In the genomic region with DNA sequence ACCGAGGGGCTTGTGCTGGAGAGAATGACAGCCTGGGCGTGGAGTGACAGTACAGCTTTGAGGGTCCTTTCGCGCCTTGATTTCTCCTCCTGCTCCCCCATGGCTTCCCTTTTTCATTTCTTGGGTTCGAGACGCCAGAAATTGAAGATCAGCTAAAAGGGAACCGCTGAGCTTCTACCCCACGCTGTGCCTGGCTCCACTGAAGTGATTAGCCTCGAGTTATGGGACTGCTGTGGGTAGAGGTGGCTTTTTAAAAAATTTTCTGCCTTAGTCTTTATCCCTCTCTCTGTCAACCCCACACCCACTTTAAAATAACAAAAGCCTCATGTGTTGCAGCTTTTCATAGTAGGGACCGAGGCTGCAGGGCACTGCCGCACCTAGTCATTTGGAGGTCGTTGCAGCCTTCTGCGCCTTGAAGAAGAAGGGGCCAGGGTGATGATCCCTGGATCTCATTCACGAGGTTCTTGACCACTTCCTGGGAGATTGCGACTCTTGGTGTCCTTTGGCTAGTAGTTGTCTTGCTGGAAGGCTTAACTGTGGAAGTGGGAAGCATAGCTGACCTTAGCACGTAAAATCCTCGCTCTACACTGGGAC, we compare ENCODE assay signal across 8 cellular contexts. TPM values are rescaled to one million over a fixed set of nuclear protein-coding genes. Genes with fewer than 3 reads are reported as not detected.
DNase-seq lines count a peak whose midpoint lies in the region; ATAC-seq and TF ChIP-seq lines count a peak whose summit lies in the region.

No MANE protein-coding gene starts in this region.

- H3K9me3 ChIP-seq in adrenal gland (replicated peaks in 1 of 3), result no peaks in the 10 kb centered on the region
- H3K9me3 ChIP-seq in iPS-18a (ENCODE audit: control insufficient read depth, low read depth, low read length), result no peaks in the 10 kb centered on the region
- no peaks in the 10 kb centered on the region for H3K9me3 ChIP-seq in skeletal muscle tissue (ENCODE audit: control insufficient read depth in 3 of 3, low read length in 3 of 3)

- no peaks in the 10 kb centered on the region for H3K36me3 ChIP-seq in adrenal gland (replicated peaks in 1 of 2)
- no peaks in the 10 kb centered on the region for H3K36me3 ChIP-seq in iPS-18a (ENCODE audit: control insufficient read depth, low read depth, low read length)
- H3K36me3 ChIP-seq in skeletal muscle tissue (ENCODE audit: control insufficient read depth in 3 of 3, insufficient read depth in 3 of 3, low read length in 3 of 3), result no peaks in the 10 kb centered on the region

- H3K4me1 ChIP-seq in adrenal gland (replicated peaks in 1 of 2) (peaks cover 13 to 29% of the 10 kb centered on the region in 2 donors), iPS-18a (ENCODE audit: control insufficient read depth, low read depth, low read length) (peaks cover 14% of the 10 kb centered on the region), skeletal muscle tissue (ENCODE audit: control insufficient read depth in 3 of 3, insufficient read depth in 3 of 3, low read length in 3 of 3) (peaks cover 4 to 17% (median 5%) of the 10 kb centered on the region in 3 donors)

- no peak for TF ChIP-seq POLR2A in adrenal gland (IDR thresholded peaks at IDR 0.05)

- H3K9ac ChIP-seq in iPS-18a (ENCODE audit: low read length) (peak overlapping the region; percentile 92), skeletal muscle tissue (ENCODE audit: low read depth in 1 of 3, low read length in 3 of 3) (peak overlapping the region; percentile 87 to 99 (median 96))

- peak; percentile 37 to 40 for DNase-seq in NOMO-1 (lab: John Stamatoyannopoulos, UW; ENCODE audit: unreplicated experiment in 2 of 2)
- DNase-seq in NOMO-1 treated with DMSO at 0.1 percent for 48 hours (lab: John Stamatoyannopoulos, UW; ENCODE audit: unreplicated experiment), result no peak
- DNase-seq in LNCaP clone FGC (ENCODE audit: low read depth), result no peak
- DNase-seq in adrenal gland, result peak; percentile 18 to 52 (median 24)

- H3K4me3 ChIP-seq in LNCaP clone FGC (ENCODE audit: low read depth, low read length) (peak overlapping the region; percentile 92), adrenal gland (peak overlapping the region; percentile 17 to 87 (median 58)), iPS-18a (ENCODE audit: low read length) (peak overlapping the region; percentile 98), skeletal muscle tissue (ENCODE audit: low read length in 3 of 3) (peak overlapping the region; percentile 97 to 99 (median 98))

- WGBS in adrenal gland, 4 donors, result 0 to 2% (median 1%) methylated on average over 17 of the region's 17 CpGs

- TF ChIP-seq CTCF in LNCaP clone FGC (IDR thresholded peaks at IDR 0.05; ENCODE audit: control insufficient read depth, extremely low read depth, insufficient read depth), result no peak
- TF ChIP-seq CTCF in adrenal gland (IDR thresholded peaks at IDR 0.05), result no peak

- no peaks in the 10 kb centered on the region for H3K27me3 ChIP-seq in adrenal gland
- no peaks in the 10 kb centered on the region for H3K27me3 ChIP-seq in iPS-18a (ENCODE audit: control insufficient read depth, insufficient read depth, low read length)
- H3K27me3 ChIP-seq in skeletal muscle tissue (ENCODE audit: control insufficient read depth in 3 of 3, insufficient read depth in 3 of 3, low read length in 3 of 3), result no peaks in the 10 kb centered on the region

- intact Hi-C loops in adrenal gland (cut with DNase I), result no loop called here

- no peak for ATAC-seq in GM19397 (IDR thresholded peaks at IDR 0.05; ENCODE audit: unreplicated experiment)
- ATAC-seq in HG02763 (IDR thresholded peaks at IDR 0.05; ENCODE audit: unreplicated experiment), result no peak

- H3K27ac ChIP-seq in adrenal gland (peak overlapping the region; percentile 35 to 97 (median 93)), iPS-18a (ENCODE audit: low read length) (no peak overlapping the region), skeletal muscle tissue (ENCODE audit: low read depth, low read length) (peak overlapping the region; percentile 96)

RNA-seq across cellular contexts. Expression of gene PPIP5K2, which starts 0.6 kb away (rescaled TPM):
- total RNA-seq in adrenal gland (10 to 100 TPM; 16.1 to 66.2 (median 45.9) TPM), skeletal muscle tissue (38.6 TPM)
- 10 to 100 TPM; 19.8 to 66.2 (median 20.8) TPM for polyA plus RNA-seq in adrenal gland

RNA-seq across cellular contexts. Expression of gene GIN1, which starts 0.8 kb away (rescaled TPM):
- total RNA-seq in adrenal gland, result 10 to 100 TPM in 3 of 8 donors, 1 to 10 TPM in 5; 3.2 to 15.9 (median 9.2) TPM
- 10 to 100 TPM in 1 of 3 donors, 1 to 10 TPM in 2; 3.8 to 16.1 (median 6.4) TPM for polyA plus RNA-seq in adrenal gland
- 11.5 TPM for total RNA-seq in skeletal muscle tissue

Comparison
In these comparisons a context has a peak if more than half of its experiments do, and no peak if none do; other contexts are left out.
1. DNase-seq: peak in NOMO-1 (2 of 2) and adrenal gland (7 of 7); none in NOMO-1 treated with DMSO at 0.1 percent for 48 hours (single experiment) and LNCaP clone FGC (single experiment).
2. Peak in every context shown above with its lines, with median percentiles within 50 percentile points of each other: H3K4me3 ChIP-seq.